13 cellular contexts compared by ENCODE assay signal in genomic region chr4:20017439-20017838, GRCh38.
DNase-seq lines count a peak whose midpoint lies in the region; ATAC-seq and TF ChIP-seq lines count a peak whose summit lies in the region.
"Had no signal": no experiment of that assay in that cellular context is flagged by ENCODE, and none has a peak within 500 bp of the region (broad histone marks: within the 10 kb centered on the region; RNA-seq: fewer than 3 reads in every experiment).

No MANE protein-coding gene starts in this region.

- H4K20me1 ChIP-seq in osteoblast (ENCODE audit: insufficient read depth, low read length): no peaks in the 10 kb centered on the region

- peak overlapping the region; percentile 9; the same call in 1 of the 2 replicates for H3K4me3 Mint-ChIP-seq in HFFc6
- no peak overlapping the region for H3K4me3 Mint-ChIP-seq in chondrocyte (ENCODE audit: unreplicated experiment)

- H3K36me3 ChIP-seq in osteoblast (ENCODE audit: insufficient read depth, low read length): no peaks in the 10 kb centered on the region

- H2AFZ ChIP-seq in osteoblast (ENCODE audit: low read length): peak overlapping the region; percentile 5

- H3K27me3 Mint-ChIP-seq in HFFc6 (ENCODE audit: insufficient read depth): no peaks in the 10 kb centered on the region; the same call in 1 of the 2 replicates
- H3K27me3 Mint-ChIP-seq in chondrocyte (ENCODE audit: low read depth): no peaks in the 10 kb centered on the region

- no peaks in the 10 kb centered on the region for H3K79me2 ChIP-seq in osteoblast (ENCODE audit: insufficient read depth, low read length)

- no peaks in the 10 kb centered on the region for H3K9me3 ChIP-seq in osteoblast (ENCODE audit: low read depth, low read length)
- H3K9me3 ChIP-seq: Caco-2 had no signal

- H3K9me3 Mint-ChIP-seq in HFFc6 (no peaks in the 10 kb centered on the region), chondrocyte (ENCODE audit: low read depth) (no peaks in the 10 kb centered on the region)

- H3K4me1 ChIP-seq in osteoblast (ENCODE audit: insufficient read depth, low read length): peaks cover 41% of the 10 kb centered on the region
- H3K4me1 ChIP-seq: Caco-2 had no signal

- H3K4me3 ChIP-seq in osteoblast (ENCODE audit: insufficient read depth, low read length): no peak overlapping the region
- H3K4me3 ChIP-seq: K562 had no signal

- ATAC-seq in activated CD4-positive, CD25-positive, alpha-beta regulatory T cell treated with anti-CD3 and anti-CD28 coated beads, Interleukin-2, amount 50 U/mL, for 24 hours: no peak
- ATAC-seq: K562 had no signal

- H3K27me3 ChIP-seq in osteoblast (ENCODE audit: insufficient read depth, low read length): no peaks in the 10 kb centered on the region

- peak overlapping the region; percentile 61 for H3K4me2 ChIP-seq in osteoblast (ENCODE audit: insufficient read depth, low read length)

- TF ChIP-seq CTCF in HFFc6 (IDR thresholded peaks at IDR 0.05) (no peak), chondrocyte (IDR thresholded peaks at IDR 0.05) (no peak), osteoblast (IDR thresholded peaks at IDR 0.05; ENCODE audit: extremely low read depth, low read depth, low read length) (no peak)

- H3K4me1 Mint-ChIP-seq in HFFc6 (ENCODE audit: low read depth): peaks cover 52% of the 10 kb centered on the region
- peaks cover 34% of the 10 kb centered on the region for H3K4me1 Mint-ChIP-seq in chondrocyte (ENCODE audit: low read depth)

- H3K27ac Mint-ChIP-seq in HFFc6 (peak overlapping the region; percentile 73), chondrocyte (ENCODE audit: unreplicated experiment) (peak overlapping the region; percentile 74)

- DNase-seq in NCI-H2081 (lab: John Stamatoyannopoulos, UW): peak; percentile 12 to 47
- DNase-seq in NCI-H2081 treated with DMSO at 0.1 percent for 48 hours (lab: John Stamatoyannopoulos, UW): no peak
- DNase-seq in HFFc6: no peak
- no peak for DNase-seq in chondrocyte (ENCODE audit: low spot score)
- no peak for DNase-seq in osteoblast (ENCODE audit: insufficient read length, low spot score, missing footprints)
- DNase-seq in retina: no peak
- DNase-seq in DMS79 treated with DMSO at 0.1 percent for 48 hours (lab: John Stamatoyannopoulos, UW): no peak
- DNase-seq: Caco-2, GDM1, NCI-H2029 treated with DMSO at 0.1 percent for 48 hours, SIG-M5 had no signal

- H3K27ac ChIP-seq in osteoblast (ENCODE audit: low read depth, low read length): peak overlapping the region; percentile 85

- H3K36me3 Mint-ChIP-seq in HFFc6 (ENCODE audit: low read depth) (no peaks in the 10 kb centered on the region), chondrocyte (ENCODE audit: low read depth) (no peaks in the 10 kb centered on the region)

Comparison
In these comparisons a context has a peak if more than half of its experiments do, and no peak if none do; other contexts are left out.
1. DNase-seq: peak in NCI-H2081 (2 of 2); none in NCI-H2081 treated with DMSO at 0.1 percent for 48 hours (single experiment), HFFc6 (single experiment), chondrocyte (single experiment), osteoblast (single experiment), retina (single experiment) and DMS79 treated with DMSO at 0.1 percent for 48 hours (single experiment).